Comparison of ENCODE assay signal across 1 cellular context in the genomic region with DNA sequence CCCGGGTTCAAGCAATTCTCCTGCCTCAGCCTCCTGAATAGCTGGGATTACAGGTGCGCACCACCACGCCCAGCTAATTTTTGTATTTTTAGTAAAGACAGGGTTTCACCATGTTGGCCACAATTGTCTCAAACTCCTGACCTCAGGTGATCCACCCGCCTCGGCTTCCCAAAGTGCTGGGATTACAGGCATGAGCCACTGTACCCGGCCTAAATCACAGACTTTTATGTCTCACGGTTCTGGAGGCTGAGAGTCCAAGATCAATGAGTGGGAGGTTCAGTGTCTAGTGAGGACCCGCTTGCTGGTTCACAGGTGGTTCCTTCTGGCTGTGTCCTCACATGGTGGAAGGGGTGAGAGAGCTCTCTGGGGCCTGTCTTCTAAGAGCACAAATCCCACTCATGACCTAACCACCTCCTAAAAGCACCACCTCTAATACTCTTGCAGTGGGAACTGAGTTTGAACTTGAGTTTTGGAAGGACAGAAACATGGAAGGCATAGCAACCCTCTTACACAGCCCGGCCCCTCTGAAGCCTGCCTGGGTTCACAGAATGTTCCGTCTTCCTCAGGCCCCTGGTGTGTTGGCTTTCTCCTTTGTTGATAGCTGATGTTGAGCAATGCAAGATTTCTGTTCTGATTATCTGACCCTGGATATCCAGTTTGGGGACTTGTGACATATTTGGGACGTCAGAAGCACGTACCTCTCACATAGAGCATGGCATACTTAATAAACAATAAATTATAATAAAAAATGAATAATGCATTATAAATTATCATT.
TF ChIP-seq lines count a peak whose summit lies in the region.

No MANE protein-coding gene starts in this region.

TF ChIP-seq in IMR-90, 13 proteins besides CTCF, POLR2A, EP300 and RAD21:
- TF ChIP-seq RCOR1 (IDR thresholded peaks at IDR 0.05; ENCODE audit: insufficient replicate concordance, low read length) (no peak), RFX5 (IDR thresholded peaks at IDR 0.05; ENCODE audit: low read depth, low read length) (no peak), BHLHE40 (IDR thresholded peaks at IDR 0.05; ENCODE audit: low read depth, low read length) (no peak), NFE2L2 (IDR thresholded peaks at IDR 0.05; ENCODE audit: low read depth, low read length) (no peak), MXI1 (IDR thresholded peaks at IDR 0.05; ENCODE audit: borderline replicate concordance, low read depth, low read length) (no peak), CEBPB (IDR thresholded peaks at IDR 0.05; ENCODE audit: low read depth, low read length) (no peak), CHD1 (IDR thresholded peaks at IDR 0.05; ENCODE audit: low read depth, low read length) (no peak), FOS (IDR thresholded peaks at IDR 0.05; ENCODE audit: low read depth, low read length) (no peak), MAFK (IDR thresholded peaks at IDR 0.05; ENCODE audit: low read depth, low read length) (no peak), SMC3 (IDR thresholded peaks at IDR 0.05; ENCODE audit: low read depth, low read length) (no peak), MAZ (IDR thresholded peaks at IDR 0.05; ENCODE audit: borderline replicate concordance, low read depth, low read length) (no peak)
- TF ChIP-seq, protein P1, sequence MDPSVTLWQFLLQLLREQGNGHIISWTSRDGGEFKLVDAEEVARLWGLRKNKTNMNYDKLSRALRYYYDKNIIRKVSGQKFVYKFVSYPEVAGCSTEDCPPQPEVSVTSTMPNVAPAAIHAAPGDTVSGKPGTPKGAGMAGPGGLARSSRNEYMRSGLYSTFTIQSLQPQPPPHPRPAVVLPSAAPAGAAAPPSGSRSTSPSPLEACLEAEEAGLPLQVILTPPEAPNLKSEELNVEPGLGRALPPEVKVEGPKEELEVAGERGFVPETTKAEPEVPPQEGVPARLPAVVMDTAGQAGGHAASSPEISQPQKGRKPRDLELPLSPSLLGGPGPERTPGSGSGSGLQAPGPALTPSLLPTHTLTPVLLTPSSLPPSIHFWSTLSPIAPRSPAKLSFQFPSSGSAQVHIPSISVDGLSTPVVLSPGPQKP (IDR thresholded peaks at IDR 0.05; ENCODE audit: borderline replicate concordance, low read depth, low read length), result no peak
- TF ChIP-seq, protein P2, sequence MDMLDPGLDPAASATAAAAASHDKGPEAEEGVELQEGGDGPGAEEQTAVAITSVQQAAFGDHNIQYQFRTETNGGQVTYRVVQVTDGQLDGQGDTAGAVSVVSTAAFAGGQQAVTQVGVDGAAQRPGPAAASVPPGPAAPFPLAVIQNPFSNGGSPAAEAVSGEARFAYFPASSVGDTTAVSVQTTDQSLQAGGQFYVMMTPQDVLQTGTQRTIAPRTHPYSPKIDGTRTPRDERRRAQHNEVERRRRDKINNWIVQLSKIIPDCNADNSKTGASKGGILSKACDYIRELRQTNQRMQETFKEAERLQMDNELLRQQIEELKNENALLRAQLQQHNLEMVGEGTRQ (IDR thresholded peaks at IDR 0.05; ENCODE audit: low read depth, low read length), result no peak
